1 cellular context compared by ENCODE assay signal in the genomic region with DNA sequence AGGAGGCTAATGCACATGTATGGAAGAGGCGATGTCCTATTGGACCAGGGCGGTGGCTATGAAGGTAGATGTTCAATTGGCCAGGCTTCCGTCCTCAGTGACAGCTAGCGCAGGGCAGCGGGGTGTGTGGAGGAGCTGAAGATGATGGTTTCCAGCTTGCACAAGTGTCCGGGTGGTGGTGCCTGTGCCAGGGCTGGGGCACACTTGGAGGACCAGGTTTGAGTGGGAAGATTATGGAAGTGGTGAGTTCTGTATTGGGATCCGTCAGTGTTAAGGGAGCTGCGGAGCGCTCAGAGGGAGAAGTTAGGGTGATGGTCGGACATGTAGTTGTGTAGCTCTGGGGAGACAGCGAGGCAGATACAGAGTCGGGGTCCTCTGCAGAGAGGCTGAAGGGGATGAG.
TF ChIP-seq lines count a peak whose summit lies in the region.

No MANE protein-coding gene starts in this region.

TF ChIP-seq in WTC11, 78 proteins besides CTCF, POLR2A, EP300 and RAD21 (continued from another document):
- TF ChIP-seq, protein P1, sequence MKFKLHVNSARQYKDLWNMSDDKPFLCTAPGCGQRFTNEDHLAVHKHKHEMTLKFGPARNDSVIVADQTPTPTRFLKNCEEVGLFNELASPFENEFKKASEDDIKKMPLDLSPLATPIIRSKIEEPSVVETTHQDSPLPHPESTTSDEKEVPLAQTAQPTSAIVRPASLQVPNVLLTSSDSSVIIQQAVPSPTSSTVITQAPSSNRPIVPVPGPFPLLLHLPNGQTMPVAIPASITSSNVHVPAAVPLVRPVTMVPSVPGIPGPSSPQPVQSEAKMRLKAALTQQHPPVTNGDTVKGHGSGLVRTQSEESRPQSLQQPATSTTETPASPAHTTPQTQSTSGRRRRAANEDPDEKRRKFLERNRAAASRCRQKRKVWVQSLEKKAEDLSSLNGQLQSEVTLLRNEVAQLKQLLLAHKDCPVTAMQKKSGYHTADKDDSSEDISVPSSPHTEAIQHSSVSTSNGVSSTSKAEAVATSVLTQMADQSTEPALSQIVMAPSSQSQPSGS (CRISPR knock-in tag; IDR thresholded peaks at IDR 0.05; ENCODE audit: borderline replicate concordance, low read depth): no peak
- TF ChIP-seq ETV6 (CRISPR knock-in tag; IDR thresholded peaks at IDR 0.05): no peak
- TF ChIP-seq ZNF317 (CRISPR knock-in tag; IDR thresholded peaks at IDR 0.05; ENCODE audit: borderline replicate concordance, low read depth): no peak
- TF ChIP-seq FOXK1 (CRISPR knock-in tag; IDR thresholded peaks at IDR 0.05): no peak
- no peak for TF ChIP-seq TCF7 (CRISPR knock-in tag; IDR thresholded peaks at IDR 0.05; ENCODE audit: low read depth)
- TF ChIP-seq ZNF416 (CRISPR knock-in tag; IDR thresholded peaks at IDR 0.05): no peak
- TF ChIP-seq, protein P2, sequence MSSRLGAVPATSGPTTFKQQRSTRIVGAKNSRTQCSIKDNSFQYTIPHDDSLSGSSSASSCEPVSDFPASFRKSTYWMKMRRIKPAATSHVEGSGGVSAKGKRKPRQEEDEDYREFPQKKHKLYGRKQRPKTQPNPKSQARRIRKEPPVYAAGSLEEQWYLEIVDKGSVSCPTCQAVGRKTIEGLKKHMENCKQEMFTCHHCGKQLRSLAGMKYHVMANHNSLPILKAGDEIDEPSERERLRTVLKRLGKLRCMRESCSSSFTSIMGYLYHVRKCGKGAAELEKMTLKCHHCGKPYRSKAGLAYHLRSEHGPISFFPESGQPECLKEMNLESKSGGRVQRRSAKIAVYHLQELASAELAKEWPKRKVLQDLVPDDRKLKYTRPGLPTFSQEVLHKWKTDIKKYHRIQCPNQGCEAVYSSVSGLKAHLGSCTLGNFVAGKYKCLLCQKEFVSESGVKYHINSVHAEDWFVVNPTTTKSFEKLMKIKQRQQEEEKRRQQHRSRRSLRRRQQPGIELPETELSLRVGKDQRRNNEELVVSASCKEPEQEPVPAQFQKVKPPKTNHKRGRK (CRISPR knock-in tag; IDR thresholded peaks at IDR 0.05; ENCODE audit: borderline replicate concordance): no peak
- no peak for TF ChIP-seq ZNF263 (CRISPR knock-in tag; IDR thresholded peaks at IDR 0.05; ENCODE audit: low read depth)
- TF ChIP-seq, protein P3, sequence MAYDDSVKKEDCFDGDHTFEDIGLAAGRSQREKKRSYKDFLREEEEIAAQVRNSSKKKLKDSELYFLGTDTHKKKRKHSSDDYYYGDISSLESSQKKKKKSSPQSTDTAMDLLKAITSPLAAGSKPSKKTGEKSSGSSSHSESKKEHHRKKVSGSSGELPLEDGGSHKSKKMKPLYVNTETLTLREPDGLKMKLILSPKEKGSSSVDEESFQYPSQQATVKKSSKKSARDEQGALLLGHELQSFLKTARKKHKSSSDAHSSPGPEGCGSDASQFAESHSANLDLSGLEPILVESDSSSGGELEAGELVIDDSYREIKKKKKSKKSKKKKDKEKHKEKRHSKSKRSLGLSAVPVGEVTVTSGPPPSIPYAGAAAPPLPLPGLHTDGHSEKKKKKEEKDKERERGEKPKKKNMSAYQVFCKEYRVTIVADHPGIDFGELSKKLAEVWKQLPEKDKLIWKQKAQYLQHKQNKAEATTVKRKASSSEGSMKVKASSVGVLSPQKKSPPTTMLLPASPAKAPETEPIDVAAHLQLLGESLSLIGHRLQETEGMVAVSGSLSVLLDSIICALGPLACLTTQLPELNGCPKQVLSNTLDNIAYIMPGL (CRISPR knock-in tag; IDR thresholded peaks at IDR 0.05): no peak
- no peak for TF ChIP-seq NFYB (CRISPR knock-in tag; conservative IDR thresholded peaks at IDR 0.05; ENCODE audit: low read depth)
- TF ChIP-seq, protein P4, sequence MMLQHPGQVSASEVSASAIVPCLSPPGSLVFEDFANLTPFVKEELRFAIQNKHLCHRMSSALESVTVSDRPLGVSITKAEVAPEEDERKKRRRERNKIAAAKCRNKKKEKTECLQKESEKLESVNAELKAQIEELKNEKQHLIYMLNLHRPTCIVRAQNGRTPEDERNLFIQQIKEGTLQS (CRISPR knock-in tag; conservative IDR thresholded peaks at IDR 0.05): no peak
- TF ChIP-seq NR1H2 (CRISPR knock-in tag; IDR thresholded peaks at IDR 0.05): no peak
- TF ChIP-seq ESRRA (CRISPR knock-in tag; IDR thresholded peaks at IDR 0.05; ENCODE audit: borderline replicate concordance): no peak
- TF ChIP-seq SOX15 (CRISPR knock-in tag; IDR thresholded peaks at IDR 0.05): no peak
- no peak for TF ChIP-seq TP53 (CRISPR knock-in tag; IDR thresholded peaks at IDR 0.05)
TF ChIP-seq in WTC11: peak in this region for 0.
